ENCODE assay signal across 10 cellular contexts in genomic region chr1:48610628-48611542, GRCh38.
DNase-seq lines count a peak whose midpoint lies in the region; ATAC-seq and TF ChIP-seq lines count a peak whose summit lies in the region.
"Had no signal": no experiment of that assay in that cellular context is flagged by ENCODE, and none has a peak within 500 bp of the region (broad histone marks: within the 10 kb centered on the region; RNA-seq: fewer than 3 reads in every experiment).

No MANE protein-coding gene starts in this region.

- H3K27me3 ChIP-seq in left ventricle myocardium inferior (ENCODE audit: low read depth), result peaks cover 16% of the 10 kb centered on the region

- DNase-seq in NCI-H1092 (lab: John Stamatoyannopoulos, UW), result peak; percentile 94
- DNase-seq in SHP77 treated with DMSO at 0.1 percent for 48 hours (lab: John Stamatoyannopoulos, UW), result peak; percentile 35
- DNase-seq in left ventricle myocardium inferior, result peak; percentile 56
- DNase-seq in retina, result peak; percentile 26
- DNase-seq: activated T-cell treated with anti-CD3 and anti-CD28 coated beads, Interleukin-2, amount 50 U/mL, for 24 hours; CD4-positive, alpha-beta memory T cell had no signal

- TF ChIP-seq CTCF in left ventricle myocardium inferior (IDR thresholded peaks at IDR 0.05; ENCODE audit: borderline replicate concordance), result no peak

- no peaks in the 10 kb centered on the region for H3K36me3 ChIP-seq in left ventricle myocardium inferior

- peak overlapping the region; percentile 39 for H3K27ac ChIP-seq in left ventricle myocardium inferior (replicated peaks)

- no peak for ATAC-seq in HG02798 (IDR thresholded peaks at IDR 0.05; ENCODE audit: poor library complexity, unreplicated experiment)
- ATAC-seq in HG03025 (IDR thresholded peaks at IDR 0.05; ENCODE audit: low FRiP score, unreplicated experiment), result no peak
- ATAC-seq in GM18520 (IDR thresholded peaks at IDR 0.05; ENCODE audit: unreplicated experiment), result no peak
- ATAC-seq in GM19463 (IDR thresholded peaks at IDR 0.05; ENCODE audit: unreplicated experiment), result no peak

- no peak overlapping the region for H3K4me3 ChIP-seq in left ventricle myocardium inferior

- peaks cover 11% of the 10 kb centered on the region for H3K4me1 ChIP-seq in left ventricle myocardium inferior

- H3K9me3 ChIP-seq in left ventricle myocardium inferior (replicated peaks), result no peaks in the 10 kb centered on the region

- intact Hi-C loops in left ventricle myocardium inferior (cut with micrococcal nuclease), result no loop called here

Comparison
In these comparisons a context has a peak if more than half of its experiments do, and no peak if none do; other contexts are left out.
1. DNase-seq: peak in every context shown above with its lines; median percentile 94 in NCI-H1092; 56 in left ventricle myocardium inferior; 35 in SHP77 treated with DMSO at 0.1 percent for 48 hours; 26 in retina.